In genomic region chr15:98503970-98504369, GRCh38 we compare ENCODE assay signal across 13 cellular contexts.
DNase-seq lines count a peak whose midpoint lies in the region.
"Had no signal": no experiment of that assay in that cellular context is flagged by ENCODE, and none has a peak within 500 bp of the region (broad histone marks: within the 10 kb centered on the region; RNA-seq: fewer than 3 reads in every experiment).

No MANE protein-coding gene starts in this region.

- peak overlapping the region; percentile 65 for H3K4me2 ChIP-seq in BLaER1

- H3K36me3 ChIP-seq in BLaER1: no peaks in the 10 kb centered on the region

- H3K4me3 ChIP-seq in BLaER1: no peak overlapping the region

- no peaks in the 10 kb centered on the region for H3K4me1 Mint-ChIP-seq in activated T-cell treated with anti-CD3 and anti-CD28 coated beads, Interleukin-2, amount 50 U/mL, for 24 hours (ENCODE audit: low read depth)
- H3K4me1 Mint-ChIP-seq: activated naive CD4-positive, alpha-beta T cell treated with anti-CD3 and anti-CD28 coated beads, Interleukin-2, amount 50 U/mL, for 24 hours had no signal

- peaks cover 9% of the 10 kb centered on the region for H3K9me3 Mint-ChIP-seq in activated T-cell treated with anti-CD3 and anti-CD28 coated beads, Interleukin-2, amount 50 U/mL, for 24 hours

- H3K27ac Mint-ChIP-seq in activated T-cell treated with anti-CD3 and anti-CD28 coated beads, Interleukin-2, amount 50 U/mL, for 24 hours: no peak overlapping the region
- H3K27ac Mint-ChIP-seq: activated CD8-positive, alpha-beta T cell treated with anti-CD3 and anti-CD28 coated beads, Interleukin-2, amount 10 ng/mL, durations not matched to agents 7 days and 5 days; activated naive CD4-positive, alpha-beta T cell treated with anti-CD3 and anti-CD28 coated beads, Interleukin-2, amount 50 U/mL, for 24 hours; CD4-positive, alpha-beta T cell had no signal

- peaks cover 28% of the 10 kb centered on the region for H3K4me1 ChIP-seq in BLaER1

- peak overlapping the region; percentile 57 for H3K27ac ChIP-seq in BLaER1

- no peak overlapping the region for H3K4me3 Mint-ChIP-seq in activated T-cell treated with anti-CD3 and anti-CD28 coated beads, Interleukin-2, amount 50 U/mL, for 24 hours
- H3K4me3 Mint-ChIP-seq: activated CD8-positive, alpha-beta T cell treated with anti-CD3 and anti-CD28 coated beads, Interleukin-2, amount 10 ng/mL, durations not matched to agents 7 days and 5 days; activated naive CD4-positive, alpha-beta T cell treated with anti-CD3 and anti-CD28 coated beads, Interleukin-2, amount 50 U/mL, for 24 hours; CD4-positive, alpha-beta T cell had no signal

- no peaks in the 10 kb centered on the region for H4K20me1 ChIP-seq in BLaER1

- H3K9ac ChIP-seq in BLaER1: no peak overlapping the region; the same call in 1 of the 2 replicates

- no peaks in the 10 kb centered on the region for H3K36me3 Mint-ChIP-seq in activated T-cell treated with anti-CD3 and anti-CD28 coated beads, Interleukin-2, amount 50 U/mL, for 24 hours (ENCODE audit: low read depth)

- H3K27me3 Mint-ChIP-seq in activated T-cell treated with anti-CD3 and anti-CD28 coated beads, Interleukin-2, amount 50 U/mL, for 24 hours: peaks cover 57% of the 10 kb centered on the region

- H3K27me3 ChIP-seq in BLaER1: no peaks in the 10 kb centered on the region

- peaks cover 18% of the 10 kb centered on the region for H3K9me3 ChIP-seq in BLaER1

- DNase-seq in LHCN-M2 (ENCODE audit: low read depth) (peak; percentile 23), fibroblast of gingiva (ENCODE audit: low read depth) (peak; percentile 99), retina (peak; percentile 61), NCI-H2196 treated with DMSO at 0.1 percent for 48 hours (lab: John Stamatoyannopoulos, UW; ENCODE audit: unreplicated experiment) (no peak), NCI-H1694 (lab: John Stamatoyannopoulos, UW) (no peak)
- DNase-seq in activated CD8-positive, alpha-beta memory T cell treated with anti-CD3 and anti-CD28 coated beads, Interleukin-2, amount 50 U/mL, for 4 hours: no peak
- no peak for DNase-seq in activated T-cell treated with anti-CD3 and anti-CD28 coated beads, Interleukin-2, amount 50 U/mL, for 24 hours
- DNase-seq: activated CD8-positive, alpha-beta T cell treated with anti-CD3 and anti-CD28 coated beads, Interleukin-2, amount 10 ng/mL, durations not matched to agents 7 days and 5 days; CD4-positive, alpha-beta T cell; NCI-H1436; stimulated activated CD4-positive, alpha-beta T cell treated with anti-CD3 and anti-CD28 coated beads, Interleukin-2, amount 100 ng/mL, for 24 hours had no signal

Comparison
In these comparisons a context has a peak if more than half of its experiments do, and no peak if none do; other contexts are left out.
1. DNase-seq: peak in LHCN-M2 (single experiment), fibroblast of gingiva (single experiment) and retina (single experiment); none in NCI-H2196 treated with DMSO at 0.1 percent for 48 hours (single experiment), activated CD8-positive, alpha-beta memory T cell treated with anti-CD3 and anti-CD28 coated beads, Interleukin-2, amount 50 U/mL, for 4 hours (single experiment), activated T-cell treated with anti-CD3 and anti-CD28 coated beads, Interleukin-2, amount 50 U/mL, for 24 hours (single experiment) and NCI-H1694 (single experiment).